In genomic region chr11:69831985-69832384, GRCh38 we compare ENCODE assay signal across 20 cellular contexts. TPM values are rescaled to one million over a fixed set of nuclear protein-coding genes. Genes with fewer than 3 reads are reported as not detected.
DNase-seq lines count a peak whose midpoint lies in the region; ATAC-seq and TF ChIP-seq lines count a peak whose summit lies in the region.
"Had no signal": no experiment of that assay in that cellular context is flagged by ENCODE, and none has a peak within 500 bp of the region (broad histone marks: within the 10 kb centered on the region; RNA-seq: fewer than 3 reads in every experiment).

No MANE protein-coding gene starts in this region.

- TF ChIP-seq EP300 in sigmoid colon (IDR thresholded peaks at IDR 0.05): no peak

- H2BK5ac ChIP-seq in mesendoderm (ENCODE audit: low read length): no peak overlapping the region

- no peaks in the 10 kb centered on the region for H4K20me1 ChIP-seq in GM23338 (replicated peaks; ENCODE audit: insufficient read depth)

- H3K9me3 ChIP-seq in HUES48 (ENCODE audit: control insufficient read depth, insufficient read depth, low read length) (no peaks in the 10 kb centered on the region), sigmoid colon (no peaks in the 10 kb centered on the region), psoas muscle (no peaks in the 10 kb centered on the region)
- H3K9me3 ChIP-seq: A549, BE2C had no signal

- 0 out of 2 replicates have a peak, but pooled peaks cover 2% of the 10 kb centered on the region for H3F3A ChIP-seq in GM23338 (replicated peaks; ENCODE audit: low read depth)

- H3K4me3 Mint-ChIP-seq in GM23338: no peak overlapping the region
- H3K4me3 Mint-ChIP-seq: CD8-positive, alpha-beta T cell; H9 had no signal

- H3K27me3 ChIP-seq in GM23338 (ENCODE audit: insufficient read depth) (no peaks in the 10 kb centered on the region), HUES48 (ENCODE audit: control insufficient read depth, insufficient read depth, low read length) (no peaks in the 10 kb centered on the region), mesendoderm (ENCODE audit: insufficient read depth, low read length, poor library complexity) (no peaks in the 10 kb centered on the region), sigmoid colon (peaks cover 0 to 28% (median 0%) of the 10 kb centered on the region in 3 donors), psoas muscle (ENCODE audit: insufficient read depth in 3 of 3, low read length in 2 of 3) (peaks cover 0 to 44% (median 10%) of the 10 kb centered on the region in 3 donors)
- H3K27me3 ChIP-seq: BE2C had no signal

- H3K79me2 ChIP-seq in GM23338 (replicated peaks; ENCODE audit: insufficient read depth) (no peaks in the 10 kb centered on the region), mesendoderm (ENCODE audit: control insufficient read depth, insufficient read depth, low read length) (no peaks in the 10 kb centered on the region)

- ATAC-seq in GM23338 (no peak), psoas muscle (no peak), GM18907 (IDR thresholded peaks at IDR 0.05; ENCODE audit: unreplicated experiment) (no peak)
- ATAC-seq: CD8-positive, alpha-beta T cell had no signal

- no peak overlapping the region for H2AK5ac ChIP-seq in mesendoderm (ENCODE audit: low read length)

- DNase-seq in GM23338 (ENCODE audit: low spot score): no peak
- peak; percentile 42 for DNase-seq in mesendoderm
- peak; percentile 12 for DNase-seq in sigmoid colon
- no peak for DNase-seq in psoas muscle
- DNase-seq in SIG-M5 treated with dmso at 0.1 percent for 504 hours (lab: John Stamatoyannopoulos, UW; ENCODE audit: unreplicated experiment): no peak
- DNase-seq: BE2C; CD8-positive, alpha-beta T cell; COR-L47; DMS153; DMS79 treated with DMSO at 0.1 percent for 48 hours; EL; IMR-90; KG1 had no signal

- no peak overlapping the region for H3K27ac ChIP-seq in GM23338 (ENCODE audit: low read depth)
- peak overlapping the region; percentile 4 for H3K27ac ChIP-seq in HUES48 (ENCODE audit: low read depth, low read length)
- no peak overlapping the region for H3K27ac ChIP-seq in mesendoderm (ENCODE audit: low read depth, low read length)
- no peak overlapping the region for H3K27ac ChIP-seq in sigmoid colon
- H3K27ac ChIP-seq in psoas muscle: no peak overlapping the region
- H3K27ac ChIP-seq: A549, C4-2B, HL-60 had no signal

- H3K4me3 ChIP-seq in GM23338: no peak overlapping the region
- no peak overlapping the region for H3K4me3 ChIP-seq in HUES48 (ENCODE audit: low read depth, low read length)
- no peak overlapping the region for H3K4me3 ChIP-seq in mesendoderm (ENCODE audit: low read length)
- H3K4me3 ChIP-seq in sigmoid colon: no peak overlapping the region
- no peak overlapping the region for H3K4me3 ChIP-seq in psoas muscle
- H3K4me3 ChIP-seq: A549 had no signal

- no peak overlapping the region for H2AFZ ChIP-seq in GM23338

- H2BK120ac ChIP-seq in mesendoderm (ENCODE audit: low read depth, low read length): no peak overlapping the region

- no peak overlapping the region for H3K18ac ChIP-seq in mesendoderm (ENCODE audit: low read length)

- no peak overlapping the region for H3K23ac ChIP-seq in mesendoderm (ENCODE audit: low read length)

- no CpG with 5 or more reads among the region's 2 CpGs for WGBS in mesendoderm (ENCODE audit: extremely low coverage, insufficient coverage, low lambda C conversion rate)
- WGBS in sigmoid colon, 2 donors: 76 to 83% methylated on average over 2 of the region's 2 CpGs
- 81 to 93% (median 82%) methylated on average over 2 of the region's 2 CpGs for WGBS in psoas muscle, 3 donors

- TF ChIP-seq CTCF in GM23338 (conservative IDR thresholded peaks at IDR 0.05; ENCODE audit: low read depth in 2 of 2) (no peak), sigmoid colon (IDR thresholded peaks at IDR 0.05) (no peak), psoas muscle (IDR thresholded peaks at IDR 0.05) (no peak)

- H3K36me3 Mint-ChIP-seq in GM23338 (ENCODE audit: low read depth): no peaks in the 10 kb centered on the region
- H3K36me3 Mint-ChIP-seq: CD8-positive, alpha-beta T cell had no signal

- H3K4me1 Mint-ChIP-seq in GM23338: peaks cover 26% of the 10 kb centered on the region

- H3K9ac ChIP-seq in HUES48 (ENCODE audit: low read depth, low read length): no peak overlapping the region
- H3K9ac ChIP-seq in mesendoderm (ENCODE audit: low read length): no peak overlapping the region

- no peak overlapping the region for H3K4ac ChIP-seq in mesendoderm (ENCODE audit: low read depth, low read length)

- intact Hi-C loops in sigmoid colon (cut with DNase I) (no loop called here), psoas muscle (cut with DNase I) (no loop called here)

- H3K4me2 ChIP-seq in GM23338 (peak overlapping the region; percentile 35; the same call in 1 of the 2 replicates), mesendoderm (ENCODE audit: low read length) (no peak overlapping the region)
- H3K4me2 ChIP-seq: A549 had no signal

- H3K27ac Mint-ChIP-seq in GM23338: no peak overlapping the region
- H3K27ac Mint-ChIP-seq: CD8-positive, alpha-beta T cell; H9 had no signal

- no peak for TF ChIP-seq POLR2A in sigmoid colon (IDR thresholded peaks at IDR 0.05)

- H4K5ac ChIP-seq in mesendoderm (ENCODE audit: low read length): no peak overlapping the region

- H2BK15ac ChIP-seq in mesendoderm (replicated peaks; ENCODE audit: low read depth): no peak overlapping the region

- no peaks in the 10 kb centered on the region for H3K9me3 Mint-ChIP-seq in GM23338
- H3K9me3 Mint-ChIP-seq: CD8-positive, alpha-beta T cell; H9 had no signal

- no peak overlapping the region for H4K8ac ChIP-seq in mesendoderm (ENCODE audit: low read depth, low read length)

- H3K9me2 ChIP-seq in GM23338 (ENCODE audit: insufficient read depth): no peaks in the 10 kb centered on the region

- H3K36me3 ChIP-seq in GM23338 (ENCODE audit: insufficient read depth): no peaks in the 10 kb centered on the region
- no peaks in the 10 kb centered on the region for H3K36me3 ChIP-seq in HUES48 (ENCODE audit: control insufficient read depth, insufficient read depth, low read length)
- no peaks in the 10 kb centered on the region for H3K36me3 ChIP-seq in mesendoderm (ENCODE audit: control insufficient read depth, insufficient read depth, low read length)
- no peaks in the 10 kb centered on the region for H3K36me3 ChIP-seq in sigmoid colon
- H3K36me3 ChIP-seq in psoas muscle (ENCODE audit: insufficient read depth in 1 of 2, low read depth in 1 of 2): no peaks in the 10 kb centered on the region
- H3K36me3 ChIP-seq: BE2C had no signal

- H3K56ac ChIP-seq in mesendoderm (ENCODE audit: low read length): no peak overlapping the region

- peaks cover 5% of the 10 kb centered on the region for H3K27me3 Mint-ChIP-seq in GM23338 (ENCODE audit: insufficient read depth, low read depth, poor library complexity)

- no peaks in the 10 kb centered on the region for H3K79me1 ChIP-seq in mesendoderm (ENCODE audit: low read length)

- peaks cover 20% of the 10 kb centered on the region for H3K4me1 ChIP-seq in GM23338 (ENCODE audit: insufficient read depth)
- peaks cover 13% of the 10 kb centered on the region for H3K4me1 ChIP-seq in HUES48 (ENCODE audit: control insufficient read depth, insufficient read depth, low read length)
- H3K4me1 ChIP-seq in mesendoderm (ENCODE audit: control insufficient read depth, low read depth, low read length): no peaks in the 10 kb centered on the region
- no peaks in the 10 kb centered on the region for H3K4me1 ChIP-seq in sigmoid colon
- H3K4me1 ChIP-seq in psoas muscle: no peaks in the 10 kb centered on the region
- H3K4me1 ChIP-seq: A549, BE2C had no signal

TF ChIP-seq in GM23338, 12 proteins besides CTCF, POLR2A, EP300 and RAD21 (continues in another document):
- no peak for TF ChIP-seq POLR2AphosphoS5 (IDR thresholded peaks at IDR 0.05; ENCODE audit: low read depth)
- TF ChIP-seq EZH2phosphoT487 (IDR thresholded peaks at IDR 0.05; ENCODE audit: unreplicated experiment): no peak

RNA-seq across cellular contexts. Expression of gene FGF3, which starts 12.8 kb away (rescaled TPM):
- 1.2 TPM in 1 of 2 replicates, not detected in the other for total RNA-seq in GM23338 (2014; rRNA removed; shearing (Covaris generic))
- polyA plus RNA-seq in GM23338 (2016; fragmentation: Nextera tagmentation; extraction: Ambion mirVana): not detected in 2 replicates
- 0.25 TPM for polyA plus RNA-seq in mesendoderm (2013, experiment 1 of 2)
- 0.24 TPM for polyA plus RNA-seq in mesendoderm (2013, experiment 2 of 2)
- not detected for total RNA-seq in sigmoid colon
- not detected for polyA plus RNA-seq in sigmoid colon
- not detected for total RNA-seq in psoas muscle
- polyA plus RNA-seq in psoas muscle: not detected
- total RNA-seq: CD8-positive, alpha-beta T cell; H9; IMR-90 had no signal
- polyA plus RNA-seq: A549, AG04450, IMR-90 had no signal

RNA-seq across cellular contexts. Expression of gene FGF4, which starts 56.8 kb away (rescaled TPM):
- 9.2 and 13.1 TPM in 2 replicates for total RNA-seq in GM23338 (2014; rRNA removed; shearing (Covaris generic))
- polyA plus RNA-seq in GM23338 (2016; fragmentation: Nextera tagmentation; extraction: Ambion mirVana) (4.1 and 4.8 TPM in 2 replicates), sigmoid colon (not detected), psoas muscle (not detected)
- polyA plus RNA-seq in mesendoderm (2013, experiment 1 of 2): 35.9 TPM
- polyA plus RNA-seq in mesendoderm (2013, experiment 2 of 2): 35.4 TPM
- total RNA-seq in sigmoid colon (not detected), psoas muscle (not detected)
- total RNA-seq: CD8-positive, alpha-beta T cell; IMR-90 had no signal
- polyA plus RNA-seq: A549, AG04450, IMR-90 had no signal

Comparison
In these comparisons a context has a peak if more than half of its experiments do, and no peak if none do; other contexts are left out.
1. DNase-seq: peak in mesendoderm (single experiment) and sigmoid colon (single experiment); none in GM23338 (single experiment), psoas muscle (0 of 2) and SIG-M5 treated with dmso at 0.1 percent for 504 hours (single experiment).
2. RNA of gene FGF4, which starts 56.8 kb away (total RNA-seq): 9.2 to 13.1 TPM in GM23338; not detected in sigmoid colon and not detected in psoas muscle; every median in the first group is over 10 times any median in the second.